Comparison of ENCODE assay signal across 18 cellular contexts in genomic region chr6:143733500-143733899, GRCh38. TPM values are rescaled to one million over a fixed set of nuclear protein-coding genes. Genes with fewer than 3 reads are reported as not detected.
DNase-seq lines count a peak whose midpoint lies in the region; ATAC-seq, FAIRE-seq and TF ChIP-seq lines count a peak whose summit lies in the region.
"Had no signal": no experiment of that assay in that cellular context is flagged by ENCODE, and none has a peak within 500 bp of the region (broad histone marks: within the 10 kb centered on the region; RNA-seq: fewer than 3 reads in every experiment).

No MANE protein-coding gene starts in this region.

- H3K36me3 Mint-ChIP-seq in CD14-positive monocyte, result no peaks in the 10 kb centered on the region
- H3K36me3 Mint-ChIP-seq in activated naive CD8-positive, alpha-beta T cell treated with anti-CD3 and anti-CD28 coated beads for 36 hours, result peaks cover 4% of the 10 kb centered on the region

- peak; percentile 37 for ATAC-seq in omental fat pad (ENCODE audit: low FRiP score)
- no peak for ATAC-seq in HG03135 (IDR thresholded peaks at IDR 0.05; ENCODE audit: unreplicated experiment)

- DNase-seq in CD14-positive monocyte (ENCODE audit: low spot score), result no peak
- DNase-seq in HL-60 (ENCODE audit: low read depth in 1 of 2, low spot score in 1 of 2), result peak in 1 of 2 experiments; percentile 20
- DNase-seq in activated naive CD8-positive, alpha-beta T cell treated with anti-CD3 and anti-CD28 coated beads for 36 hours, result no peak
- DNase-seq in omental fat pad (ENCODE audit: low spot score), result no peak
- DNase-seq in GM13976 (ENCODE audit: low spot score), result no peak
- no peak for DNase-seq in stimulated activated CD4-positive, alpha-beta T cell treated with anti-CD3 and anti-CD28 coated beads, Interleukin-2, amount 100 ng/mL, for 24 hours
- no peak for DNase-seq in kidney
- DNase-seq: ACHN; BE2C; CD8-positive, alpha-beta memory T cell; GF-D8; Karpas-422; MM.1S; NCI-H1436; NCI-H2029 treated with DMSO at 0.1 percent for 48 hours; NCI-H526 had no signal

- H3K4me3 ChIP-seq in HL-60 (replicated peaks; ENCODE audit: insufficient read depth, low read length) (no peak overlapping the region), kidney (ENCODE audit: low read length in 2 of 2) (no peak overlapping the region)

- H3K9ac ChIP-seq in kidney (ENCODE audit: low read length in 2 of 2), result no peak overlapping the region

- H3K27ac Mint-ChIP-seq in CD14-positive monocyte, result peak overlapping the region in 6 of 7 donors; percentile 37 to 86 (median 80)
- H3K27ac Mint-ChIP-seq in activated naive CD8-positive, alpha-beta T cell treated with anti-CD3 and anti-CD28 coated beads for 36 hours, result peak overlapping the region; percentile 14

- peak overlapping the region in 1 of 2 donors; percentile 43 for H3K4me3 Mint-ChIP-seq in CD14-positive monocyte
- H3K4me3 Mint-ChIP-seq in activated naive CD8-positive, alpha-beta T cell treated with anti-CD3 and anti-CD28 coated beads for 36 hours, result no peak overlapping the region

- no peaks in the 10 kb centered on the region for H3K9me3 ChIP-seq in kidney (ENCODE audit: control insufficient read depth in 1 of 2, low read length in 2 of 2)
- H3K9me3 ChIP-seq: BE2C had no signal

- intact Hi-C loops in CD14-positive monocyte (cut with micrococcal nuclease), result no loop called here
- intact Hi-C loops in kidney (cut with DNase I), result no loop called here

- no peak for TF ChIP-seq CTCF in CD14-positive monocyte (IDR thresholded peaks at IDR 0.05)
- no peak for TF ChIP-seq CTCF in HL-60 (IDR thresholded peaks at IDR 0.05; ENCODE audit: insufficient read depth, low read length)
- no peak for TF ChIP-seq CTCF in omental fat pad (IDR thresholded peaks at IDR 0.05)
- TF ChIP-seq CTCF in GM13976 (IDR thresholded peaks at IDR 0.05; ENCODE audit: borderline replicate concordance, control extremely low read depth, extremely low read depth, insufficient read depth, missing control alignments), result no peak
- no peak for TF ChIP-seq CTCF in kidney (IDR thresholded peaks at IDR 0.05; ENCODE audit: borderline replicate concordance, extremely low read depth, insufficient read depth)

- H3K4me1 Mint-ChIP-seq in CD14-positive monocyte, result peaks cover 48% of the 10 kb centered on the region
- peaks cover 32% of the 10 kb centered on the region for H3K4me1 Mint-ChIP-seq in activated naive CD8-positive, alpha-beta T cell treated with anti-CD3 and anti-CD28 coated beads for 36 hours

- peaks cover 0 to 13% of the 10 kb centered on the region in 2 donors for H3K4me1 ChIP-seq in kidney (ENCODE audit: control insufficient read depth in 1 of 2, insufficient read depth in 1 of 2, low read depth in 1 of 2, low read length in 2 of 2)
- H3K4me1 ChIP-seq: BE2C had no signal

- no peak for FAIRE-seq in kidney (lab: Jason Lieb, UNC)
- FAIRE-seq: H54 had no signal

- in situ Hi-C loops in GM13976 (cut with MboI; ENCODE audit: low sequenced_read_pairs, unreplicated experiment), result no loop called here

- no peaks in the 10 kb centered on the region for H3K36me3 ChIP-seq in kidney (ENCODE audit: control insufficient read depth in 1 of 2, insufficient read depth in 2 of 2, low read length in 2 of 2)
- H3K36me3 ChIP-seq: BE2C had no signal

- H3K27ac ChIP-seq in HL-60 (replicated peaks), result peak overlapping the region; percentile 46
- no peak overlapping the region for H3K27ac ChIP-seq in kidney (ENCODE audit: low read depth in 2 of 2, low read length in 2 of 2)

- no peaks in the 10 kb centered on the region for H3K27me3 ChIP-seq in HL-60 (ENCODE audit: insufficient read depth, poor library complexity, severe bottlenecking)
- H3K27me3 ChIP-seq: BE2C had no signal

- H3K27me3 Mint-ChIP-seq in CD14-positive monocyte (ENCODE audit: low read depth in 3 of 3), result peaks cover 0 to 1% (median 0%) of the 10 kb centered on the region in 3 donors
- H3K27me3 Mint-ChIP-seq in activated naive CD8-positive, alpha-beta T cell treated with anti-CD3 and anti-CD28 coated beads for 36 hours, result no peaks in the 10 kb centered on the region
- H3K27me3 Mint-ChIP-seq: CD8-positive, alpha-beta memory T cell had no signal

- peaks cover 0 to 2% (median 0%) of the 10 kb centered on the region in 7 donors for H3K9me3 Mint-ChIP-seq in CD14-positive monocyte
- H3K9me3 Mint-ChIP-seq in activated naive CD8-positive, alpha-beta T cell treated with anti-CD3 and anti-CD28 coated beads for 36 hours, result no peaks in the 10 kb centered on the region
- H3K9me3 Mint-ChIP-seq: CD8-positive, alpha-beta memory T cell had no signal

RNA-seq across cellular contexts. Expression of gene PHACTR2, which starts 55.7 kb away (rescaled TPM):
- polyA plus RNA-seq in CD14-positive monocyte (10 to 100 TPM in 1 of 2 donors, 1 to 10 TPM in 1; 9.6 to 11.6 TPM), kidney (ENCODE audit: insufficient read depth, low read depth, low replicate concordance) (3.5 TPM)
- total RNA-seq in activated naive CD8-positive, alpha-beta T cell treated with anti-CD3 and anti-CD28 coated beads for 36 hours, result 10 to 100 TPM; 18.8 to 22.1 TPM
- total RNA-seq in omental fat pad (100 to 1,000 TPM in 1 of 4 donors, 10 to 100 TPM in 3; 50.8 to 102 (median 65.1) TPM), kidney (56.1 TPM)
